ENCODE assay signal across 10 cellular contexts in genomic region chr1:159917533-159917932, GRCh38.
A peak's percentile ranks its signal among the peaks of the same experiment; 100 is the strongest.
DNase-seq lines count a peak whose midpoint lies in the region; ATAC-seq and TF ChIP-seq lines count a peak whose summit lies in the region.
"Had no signal": no experiment of that assay in that cellular context is flagged by ENCODE, and none has a peak within 500 bp of the region (broad histone marks: within the 10 kb centered on the region; RNA-seq: fewer than 3 reads in every experiment).

No MANE protein-coding gene starts in this region.

- H3K36me3 Mint-ChIP-seq in activated naive CD8-positive, alpha-beta T cell = peaks cover 15% of the 10 kb centered on the region

- peaks cover 70% of the 10 kb centered on the region for H3K4me1 Mint-ChIP-seq in activated naive CD8-positive, alpha-beta T cell (ENCODE audit: low read depth)

- peak overlapping the region; percentile 76 for H3K27ac Mint-ChIP-seq in activated naive CD8-positive, alpha-beta T cell

- DNase-seq in DND-41 (no peak), epidermal melanocyte (ENCODE audit: insufficient read length, low spot score) (no peak), amniotic stem cell (lab: John Stamatoyannopoulos, UW) (no peak), COLO668 (lab: John Stamatoyannopoulos, UW; ENCODE audit: unreplicated experiment) (no peak)
- DNase-seq: NCI-H524 treated with DMSO at 0.1 percent for 48 hours; stimulated activated naive CD4-positive, alpha-beta T cell had no signal

- peaks cover 20% of the 10 kb centered on the region for H3K79me2 ChIP-seq in DND-41 (ENCODE audit: insufficient read depth, low read length)

- H3K27me3 Mint-ChIP-seq in activated naive CD8-positive, alpha-beta T cell = no peaks in the 10 kb centered on the region

- peaks cover 41% of the 10 kb centered on the region for H3K36me3 ChIP-seq in DND-41 (ENCODE audit: insufficient read depth, low read length)
- H3K36me3 ChIP-seq in mucosa of rectum (ENCODE audit: control insufficient read depth in 2 of 2, insufficient read depth in 2 of 2, low read length in 2 of 2) = peaks cover 32 to 47% of the 10 kb centered on the region in 2 donors

- no peak overlapping the region for H3K9ac ChIP-seq in DND-41 (ENCODE audit: low read depth, low read length)
- H3K9ac ChIP-seq in mucosa of rectum (ENCODE audit: low read depth in 1 of 2, low read length in 2 of 2) = peak overlapping the region in 1 of 2 donors; percentile 2

- H3K4me2 ChIP-seq in DND-41 (ENCODE audit: insufficient read depth, low read length) = no peak overlapping the region

- H3K4me3 ChIP-seq in DND-41 (ENCODE audit: low read depth in 1 of 2, low read length in 2 of 2) = no peak overlapping the region
- no peak overlapping the region for H3K4me3 ChIP-seq in mucosa of rectum (ENCODE audit: low read length in 2 of 2)

- no peak overlapping the region for H3K4me3 Mint-ChIP-seq in activated naive CD8-positive, alpha-beta T cell

- H2AFZ ChIP-seq in DND-41 (ENCODE audit: low read depth, low read length) = no peak overlapping the region

- no peaks in the 10 kb centered on the region for H3K9me3 ChIP-seq in DND-41 (ENCODE audit: insufficient read depth, low read length, severe bottlenecking)
- no peaks in the 10 kb centered on the region for H3K9me3 ChIP-seq in mucosa of rectum (ENCODE audit: control insufficient read depth in 2 of 2, low read length in 2 of 2)

- H3K27ac ChIP-seq in 22Rv1 = peak overlapping the region; percentile 67
- 0 out of 2 replicates have a peak overlapping the region, but pooled peaks have one; percentile 27 for H3K27ac ChIP-seq in DND-41 (ENCODE audit: low read length)
- peak overlapping the region; percentile 42 to 67 for H3K27ac ChIP-seq in mucosa of rectum (ENCODE audit: low read depth in 2 of 2, low read length in 2 of 2)

- TF ChIP-seq CTCF in 22Rv1 (IDR thresholded peaks at IDR 0.05) (no peak), DND-41 (IDR thresholded peaks at IDR 0.05; ENCODE audit: borderline replicate concordance, extremely low read depth, low read length, poor library complexity, severe bottlenecking) (no peak)

- H3K4me1 ChIP-seq in DND-41 (ENCODE audit: insufficient read depth, low read length) (peaks cover 13% of the 10 kb centered on the region), mucosa of rectum (ENCODE audit: control insufficient read depth in 2 of 2, insufficient read depth in 2 of 2, low read length in 2 of 2) (peaks cover 34 to 54% of the 10 kb centered on the region in 2 donors)

- H3K27me3 ChIP-seq in DND-41 (ENCODE audit: insufficient read depth, low read length, poor library complexity) (no peaks in the 10 kb centered on the region), mucosa of rectum (ENCODE audit: control insufficient read depth in 2 of 2, insufficient read depth in 2 of 2, low read length in 2 of 2) (no peaks in the 10 kb centered on the region)

- ATAC-seq in DND-41 (ENCODE audit: insufficient read depth, low read depth) = no peak
- no peak for ATAC-seq in GM21528 (IDR thresholded peaks at IDR 0.05; ENCODE audit: low FRiP score, unreplicated experiment)

- H4K20me1 ChIP-seq in DND-41 (ENCODE audit: insufficient read depth, low read length) = peaks cover 42% of the 10 kb centered on the region

- H3K9me3 Mint-ChIP-seq in activated naive CD8-positive, alpha-beta T cell (ENCODE audit: low read depth) = no peaks in the 10 kb centered on the region
